22 cellular contexts compared by ENCODE assay signal in the genomic region with DNA sequence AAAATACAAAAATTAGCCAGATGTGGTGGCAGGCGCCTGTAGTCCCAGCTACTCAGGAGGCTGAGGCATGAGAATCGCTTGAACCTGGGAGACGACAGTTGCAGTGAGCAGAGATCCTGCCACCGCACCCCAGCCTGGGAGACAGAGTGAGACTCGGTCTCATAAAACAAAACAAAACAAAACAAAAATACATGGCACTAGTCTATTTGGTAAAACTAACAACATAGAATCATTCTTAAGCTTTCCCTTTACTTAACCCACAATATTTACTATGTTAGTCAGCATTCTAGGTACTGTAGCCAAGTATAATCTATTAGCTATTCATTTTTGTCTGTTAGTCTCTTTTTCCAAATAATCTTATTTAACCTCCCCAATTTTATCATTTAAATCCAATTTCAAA.
A peak's percentile ranks its signal among the peaks of the same experiment; 100 is the strongest.
DNase-seq lines count a peak whose midpoint lies in the region; ATAC-seq, FAIRE-seq and TF ChIP-seq lines count a peak whose summit lies in the region.
"Had no signal": no experiment of that assay in that cellular context is flagged by ENCODE, and none has a peak within 500 bp of the region (broad histone marks: within the 10 kb centered on the region; RNA-seq: fewer than 3 reads in every experiment).

No MANE protein-coding gene starts in this region.

- no peak for ATAC-seq in GM18505 (IDR thresholded peaks at IDR 0.05; ENCODE audit: unreplicated experiment)
- ATAC-seq: A549; CD8-positive, alpha-beta T cell; GM12878 had no signal

- H3K9ac ChIP-seq in astrocyte (ENCODE audit: low read length), result no peak overlapping the region
- H3K9ac ChIP-seq: BLaER1 treated with 17β-estradiol and CSF1 and Interleukin-3, amounts not matched to agents 10 nM and 100 nM had no signal

- no peak for TF ChIP-seq POLR2A in GM18505 (IDR thresholded peaks at IDR 0.05; ENCODE audit: borderline replicate concordance, extremely low read depth, insufficient read depth, insufficient read length)

- H3K27ac Mint-ChIP-seq in astrocyte (ENCODE audit: unreplicated experiment), result no peak overlapping the region
- H3K27ac Mint-ChIP-seq: B cell; CD4-positive, alpha-beta T cell; CD8-positive, alpha-beta T cell had no signal

- no peaks in the 10 kb centered on the region for H3K79me2 ChIP-seq in astrocyte (ENCODE audit: insufficient read depth, low read length)

- TF ChIP-seq CTCF in astrocyte (IDR thresholded peaks at IDR 0.05; ENCODE audit: insufficient read depth, low read depth, low read length), result no peak

- no peaks in the 10 kb centered on the region for H4K20me1 ChIP-seq in astrocyte (ENCODE audit: insufficient read depth, low read length)
- H4K20me1 ChIP-seq: BLaER1 treated with 17β-estradiol and CSF1 and Interleukin-3, amounts not matched to agents 10 nM and 100 nM had no signal

- H3K9me3 Mint-ChIP-seq in astrocyte (ENCODE audit: unreplicated experiment), result no peaks in the 10 kb centered on the region
- H3K9me3 Mint-ChIP-seq: CD4-positive, alpha-beta T cell had no signal

- no peak overlapping the region for H2AFZ ChIP-seq in astrocyte (ENCODE audit: low read depth, low read length)

- no peak for FAIRE-seq in astrocyte (lab: Jason Lieb, UNC)
- FAIRE-seq in HTR-8/SVneo (lab: Jason Lieb, UNC), result no peak
- FAIRE-seq: A549, D721Med, GM12878, GM12892, GM19239 had no signal

- H3K36me3 Mint-ChIP-seq in astrocyte (ENCODE audit: low read depth, unreplicated experiment), result no peaks in the 10 kb centered on the region
- H3K36me3 Mint-ChIP-seq: CD8-positive, alpha-beta T cell had no signal

- peaks cover 7% of the 10 kb centered on the region for H3K4me1 Mint-ChIP-seq in astrocyte (ENCODE audit: low read depth, unreplicated experiment)
- H3K4me1 Mint-ChIP-seq: B cell had no signal

- DNase-seq in ELR (ENCODE audit: low read depth) (peak; percentile 16), MG63 (peak; percentile 1), astrocyte (ENCODE audit: low read depth) (peak; percentile 6), islet precursor cell (no peak), HTR-8/SVneo (ENCODE audit: insufficient read length, low spot score) (no peak)
- DNase-seq: AML-193; Caco-2; Calu3; CD4-positive, alpha-beta T cell; CD8-positive, alpha-beta T cell; DMS79 treated with DMSO at 0.1 percent for 48 hours; GDM1 had no signal

- H3K4me3 ChIP-seq in MG63 (no peak overlapping the region), astrocyte (ENCODE audit: insufficient read depth, low read depth, low read length) (no peak overlapping the region)
- H3K4me3 ChIP-seq: A549; BLaER1 treated with 17β-estradiol and CSF1 and Interleukin-3, amounts not matched to agents 10 nM and 100 nM; GM12878 had no signal

- H3K4me3 Mint-ChIP-seq in astrocyte (ENCODE audit: unreplicated experiment), result no peak overlapping the region
- H3K4me3 Mint-ChIP-seq: B cell; CD4-positive, alpha-beta T cell; CD8-positive, alpha-beta T cell had no signal

- no peak overlapping the region for H3K4me2 ChIP-seq in astrocyte (ENCODE audit: low read length)
- H3K4me2 ChIP-seq: A549; BLaER1 treated with 17β-estradiol and CSF1 and Interleukin-3, amounts not matched to agents 10 nM and 100 nM had no signal

- no peaks in the 10 kb centered on the region for H3K4me1 ChIP-seq in astrocyte (ENCODE audit: insufficient read depth, low read length)
- H3K4me1 ChIP-seq: A549; BLaER1 treated with 17β-estradiol and CSF1 and Interleukin-3, amounts not matched to agents 10 nM and 100 nM; Caco-2 had no signal

- H3K36me3 ChIP-seq in MG63 (no peaks in the 10 kb centered on the region), astrocyte (ENCODE audit: insufficient read depth, low read length) (no peaks in the 10 kb centered on the region)
- H3K36me3 ChIP-seq: BLaER1 treated with 17β-estradiol and CSF1 and Interleukin-3, amounts not matched to agents 10 nM and 100 nM had no signal

- no peaks in the 10 kb centered on the region for H3K27me3 ChIP-seq in MG63
- no peaks in the 10 kb centered on the region for H3K27me3 ChIP-seq in astrocyte (ENCODE audit: insufficient read depth, low read length)
- H3K27me3 ChIP-seq: BLaER1 treated with 17β-estradiol and CSF1 and Interleukin-3, amounts not matched to agents 10 nM and 100 nM had no signal

- no peak overlapping the region for H3K27ac ChIP-seq in astrocyte (ENCODE audit: low read depth, low read length)
- H3K27ac ChIP-seq: 22Rv1; A549; BLaER1 treated with 17β-estradiol and CSF1 and Interleukin-3, amounts not matched to agents 10 nM and 100 nM; C4-2B had no signal

- peaks cover 7% of the 10 kb centered on the region for H3K9me3 ChIP-seq in MG63
- H3K9me3 ChIP-seq in astrocyte (ENCODE audit: insufficient read depth, low read depth, low read length), result no peaks in the 10 kb centered on the region
- H3K9me3 ChIP-seq: A549, Caco-2 had no signal

- no peaks in the 10 kb centered on the region for H3K27me3 Mint-ChIP-seq in astrocyte (ENCODE audit: low read depth, unreplicated experiment)
- H3K27me3 Mint-ChIP-seq: B cell; CD4-positive, alpha-beta T cell had no signal

Comparison
In these comparisons a context has a peak if more than half of its experiments do, and no peak if none do; other contexts are left out.
1. DNase-seq: peak in ELR (single experiment), MG63 (single experiment) and astrocyte (single experiment); none in islet precursor cell (single experiment) and HTR-8/SVneo (single experiment).